ENCODE assay signal across 13 cellular contexts in the genomic region with DNA sequence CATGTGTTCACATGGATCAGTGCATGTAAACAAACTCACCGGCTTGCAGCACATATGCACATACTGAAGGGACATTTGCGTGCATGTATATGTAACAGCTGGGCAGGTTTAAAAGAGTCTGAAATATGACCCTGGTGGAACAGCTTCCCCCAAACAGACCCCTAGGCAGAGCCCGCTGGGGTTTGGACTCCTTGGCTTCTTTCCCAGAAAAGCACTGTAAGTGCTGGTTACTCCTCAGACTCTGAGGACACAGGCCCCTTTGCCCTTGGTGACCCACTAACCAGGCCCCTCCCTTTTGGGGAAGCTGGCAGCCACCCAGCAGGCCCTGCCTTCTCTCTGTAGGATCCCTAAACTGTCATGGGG.
DNase-seq lines count a peak whose midpoint lies in the region; ATAC-seq, FAIRE-seq and TF ChIP-seq lines count a peak whose summit lies in the region.
"Had no signal": no experiment of that assay in that cellular context is flagged by ENCODE, and none has a peak within 500 bp of the region (broad histone marks: within the 10 kb centered on the region; RNA-seq: fewer than 3 reads in every experiment).

No MANE protein-coding gene starts in this region.

- H3K4me1 ChIP-seq in skeletal muscle satellite cell (ENCODE audit: control insufficient read depth, insufficient read depth, low read length) (peaks cover 59% of the 10 kb centered on the region), HepG2 (ENCODE audit: insufficient read depth, low read length) (no peaks in the 10 kb centered on the region)

- TF ChIP-seq POLR2A in HepG2 (IDR thresholded peaks at IDR 0.05; ENCODE audit: insufficient read depth in 1 of 2, low read depth in 2 of 2, low read length in 2 of 2): no peak

- H3K4me2 ChIP-seq in skeletal muscle satellite cell (ENCODE audit: low read length) (peak overlapping the region; percentile 14), HepG2 (ENCODE audit: low read depth, low read length) (no peak overlapping the region)

- H3K27me3 ChIP-seq in skeletal muscle satellite cell (ENCODE audit: control insufficient read depth, insufficient read depth, low read length) (no peaks in the 10 kb centered on the region), HepG2 (ENCODE audit: control insufficient read depth in 1 of 2, insufficient read depth in 2 of 2, low read length in 2 of 2) (peaks cover 6 to 39% of the 10 kb centered on the region in 2 experiments)
- H3K27me3 ChIP-seq: ascending aorta had no signal

- peaks cover 0 to 2% (median under 1%) of the 10 kb centered on the region in 4 donors for H3K4me1 Mint-ChIP-seq in naive thymus-derived CD8-positive, alpha-beta T cell

- no peak for TF ChIP-seq RAD21 in HepG2 (CRISPR knock-in tag; IDR thresholded peaks at IDR 0.05)

- 5% methylated on average over 3 of the region's 3 CpGs for WGBS in HepG2 (ENCODE audit: low lambda C conversion rate)

- H3K4me3 Mint-ChIP-seq in naive thymus-derived CD8-positive, alpha-beta T cell: no peak overlapping the region
- H3K4me3 Mint-ChIP-seq: IgD-negative memory B cell; T-helper 2 cell treated with Interferon-gamma antibody and Interleukin-4, amounts not matched to agents 5 μg/mL and 100 μg/mL, for 36 hours had no signal

- H3K9ac ChIP-seq in skeletal muscle satellite cell (ENCODE audit: low read depth, low read length) (no peak overlapping the region), HepG2 (ENCODE audit: insufficient read depth, low read depth, low read length) (no peak overlapping the region)

- CTCF ChIA-PET in HepG2 (lab: Yijun Ruan, JAX; ENCODE audit: low intra/inter-chr PET ratio, low total read pairs): no interaction called here

- DNase-seq in NCI-H2196 treated with DMSO at 0.1 percent for 48 hours (lab: John Stamatoyannopoulos, UW; ENCODE audit: unreplicated experiment) (peak; percentile 15), NCI-H2196 (lab: John Stamatoyannopoulos, UW; ENCODE audit: unreplicated experiment) (no peak), NCI-H446 treated with DMSO at 0.1 percent for 48 hours (lab: John Stamatoyannopoulos, UW) (peak; percentile 43), choroid plexus epithelial cell (ENCODE audit: low read depth) (peak; percentile 64), HepG2 (ENCODE audit: low spot score) (no peak)
- no peak for DNase-seq in naive thymus-derived CD8-positive, alpha-beta T cell
- DNase-seq in stimulated activated CD4-positive, alpha-beta T cell treated with anti-CD3 and anti-CD28 coated beads, Interleukin-4, amount 100 ng/mL, for 4 hours: no peak
- DNase-seq: stimulated activated naive CD4-positive, alpha-beta T cell treated with Interleukin-2 at 50 U/mL for 16 hours had no signal

- H3K27me3 Mint-ChIP-seq in naive thymus-derived CD8-positive, alpha-beta T cell: peaks cover 0 to 5% (median 1%) of the 10 kb centered on the region in 5 donors

- H3K4me3 ChIP-seq in choroid plexus epithelial cell (ENCODE audit: low read depth, low read length): no peak overlapping the region
- no peak overlapping the region for H3K4me3 ChIP-seq in skeletal muscle satellite cell (ENCODE audit: low read length)
- no peak overlapping the region for H3K4me3 ChIP-seq in HepG2 (replicated peaks in 1 of 3; ENCODE audit: insufficient read depth in 1 of 3, low read depth in 2 of 3, low read length in 3 of 3)
- H3K4me3 ChIP-seq: ascending aorta had no signal

- no peaks in the 10 kb centered on the region for H3K9me3 Mint-ChIP-seq in naive thymus-derived CD8-positive, alpha-beta T cell
- H3K9me3 Mint-ChIP-seq: IgD-negative memory B cell; T-helper 2 cell treated with Interferon-gamma antibody and Interleukin-4, amounts not matched to agents 5 μg/mL and 100 μg/mL, for 36 hours had no signal

- H4K20me1 ChIP-seq in HepG2 (ENCODE audit: insufficient read depth, low read length): 0 out of 2 replicates have a peak, but pooled peaks cover 2% of the 10 kb centered on the region

- H2AFZ ChIP-seq in HepG2 (ENCODE audit: low read length): no peak overlapping the region

- no peaks in the 10 kb centered on the region for H3K79me2 ChIP-seq in HepG2 (ENCODE audit: insufficient read depth, low read length)

- TF ChIP-seq CTCF in choroid plexus epithelial cell (conservative IDR thresholded peaks at IDR 0.05; ENCODE audit: low read depth, low read length) (no peak), HepG2 (CRISPR knock-in tag; IDR thresholded peaks at IDR 0.05) (no peak)

- H3K9me3 ChIP-seq in skeletal muscle satellite cell (replicated peaks; ENCODE audit: low read length) (no peaks in the 10 kb centered on the region), HepG2 (ENCODE audit: low read length) (no peaks in the 10 kb centered on the region)
- H3K9me3 ChIP-seq: ascending aorta had no signal

- intact Hi-C loops in HepG2 (cut with micrococcal nuclease; ENCODE audit: unreplicated experiment): no loop called here

- POLR2A ChIA-PET in HepG2 (lab: Yijun Ruan, JAX): no interaction called here
- POLR2A ChIA-PET in naive thymus-derived CD8-positive, alpha-beta T cell (lab: Charles Lee): no interaction called here

- in situ Hi-C loops in HepG2 (cut with HindIII; ENCODE audit: extremely low pct_ligation_motif_present, low pct_unique_long_range_greater_than_20kb): no loop called here

- no peak for TF ChIP-seq EP300 in HepG2 (IDR thresholded peaks at IDR 0.05; ENCODE audit: low read depth in 2 of 2, low read length in 2 of 2)
- TF ChIP-seq EP300 in HepG2 (CRISPR knock-in tag; IDR thresholded peaks at IDR 0.05; ENCODE audit: borderline replicate concordance): no peak

- BruUV-seq in HepG2 (replicated peaks; lab: Mats Ljungman, UMichigan): no TSS peak

- no peak for FAIRE-seq in HepG2 (lab: Jason Lieb, UNC)
- FAIRE-seq: islet of Langerhans had no signal

- H3K36me3 Mint-ChIP-seq in naive thymus-derived CD8-positive, alpha-beta T cell: no peaks in the 10 kb centered on the region
- H3K36me3 Mint-ChIP-seq: IgD-negative memory B cell had no signal

- H3K27ac ChIP-seq in HepG2 (ENCODE audit: extremely low read length, insufficient read depth, low read length): no peak overlapping the region
- H3K27ac ChIP-seq: ascending aorta had no signal

- no peak for ATAC-seq in HepG2
- no peak for ATAC-seq in naive thymus-derived CD8-positive, alpha-beta T cell

- H3K27ac Mint-ChIP-seq in naive thymus-derived CD8-positive, alpha-beta T cell: no peak overlapping the region
- H3K27ac Mint-ChIP-seq: IgD-negative memory B cell; T-helper 2 cell treated with Interferon-gamma antibody and Interleukin-4, amounts not matched to agents 5 μg/mL and 100 μg/mL, for 36 hours had no signal

- H3K36me3 ChIP-seq in skeletal muscle satellite cell (ENCODE audit: insufficient read depth, low read length): peaks cover 32% of the 10 kb centered on the region
- H3K36me3 ChIP-seq in HepG2 (replicated peaks in 1 of 2; ENCODE audit: control insufficient read depth in 1 of 2, insufficient read depth in 2 of 2, low read length in 2 of 2): no peaks in the 10 kb centered on the region
- H3K36me3 ChIP-seq: ascending aorta had no signal

TF ChIP-seq in HepG2, 621 proteins besides CTCF, POLR2A, EP300 and RAD21 (continues in another document):
- TF ChIP-seq ZNF124 (CRISPR knock-in tag; IDR thresholded peaks at IDR 0.05) (no peak), ZNF558 (CRISPR knock-in tag; IDR thresholded peaks at IDR 0.05; ENCODE audit: borderline replicate concordance) (no peak), MYNN (CRISPR knock-in tag; IDR thresholded peaks at IDR 0.05; ENCODE audit: low read depth) (no peak), ZSCAN20 (CRISPR knock-in tag; IDR thresholded peaks at IDR 0.05; ENCODE audit: borderline replicate concordance) (no peak), TEAD2 (CRISPR knock-in tag; IDR thresholded peaks at IDR 0.05) (no peak), SNRNP70 (IDR thresholded peaks at IDR 0.05; ENCODE audit: low read depth, low read length) (no peak)
- TF ChIP-seq, protein P1, sequence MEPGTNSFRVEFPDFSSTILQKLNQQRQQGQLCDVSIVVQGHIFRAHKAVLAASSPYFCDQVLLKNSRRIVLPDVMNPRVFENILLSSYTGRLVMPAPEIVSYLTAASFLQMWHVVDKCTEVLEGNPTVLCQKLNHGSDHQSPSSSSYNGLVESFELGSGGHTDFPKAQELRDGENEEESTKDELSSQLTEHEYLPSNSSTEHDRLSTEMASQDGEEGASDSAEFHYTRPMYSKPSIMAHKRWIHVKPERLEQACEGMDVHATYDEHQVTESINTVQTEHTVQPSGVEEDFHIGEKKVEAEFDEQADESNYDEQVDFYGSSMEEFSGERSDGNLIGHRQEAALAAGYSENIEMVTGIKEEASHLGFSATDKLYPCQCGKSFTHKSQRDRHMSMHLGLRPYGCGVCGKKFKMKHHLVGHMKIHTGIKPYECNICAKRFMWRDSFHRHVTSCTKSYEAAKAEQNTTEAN (CRISPR knock-in tag; conservative IDR thresholded peaks at IDR 0.05): no peak
- TF ChIP-seq, protein P2, sequence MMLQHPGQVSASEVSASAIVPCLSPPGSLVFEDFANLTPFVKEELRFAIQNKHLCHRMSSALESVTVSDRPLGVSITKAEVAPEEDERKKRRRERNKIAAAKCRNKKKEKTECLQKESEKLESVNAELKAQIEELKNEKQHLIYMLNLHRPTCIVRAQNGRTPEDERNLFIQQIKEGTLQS (CRISPR knock-in tag; IDR thresholded peaks at IDR 0.05): no peak
- TF ChIP-seq, protein P3, sequence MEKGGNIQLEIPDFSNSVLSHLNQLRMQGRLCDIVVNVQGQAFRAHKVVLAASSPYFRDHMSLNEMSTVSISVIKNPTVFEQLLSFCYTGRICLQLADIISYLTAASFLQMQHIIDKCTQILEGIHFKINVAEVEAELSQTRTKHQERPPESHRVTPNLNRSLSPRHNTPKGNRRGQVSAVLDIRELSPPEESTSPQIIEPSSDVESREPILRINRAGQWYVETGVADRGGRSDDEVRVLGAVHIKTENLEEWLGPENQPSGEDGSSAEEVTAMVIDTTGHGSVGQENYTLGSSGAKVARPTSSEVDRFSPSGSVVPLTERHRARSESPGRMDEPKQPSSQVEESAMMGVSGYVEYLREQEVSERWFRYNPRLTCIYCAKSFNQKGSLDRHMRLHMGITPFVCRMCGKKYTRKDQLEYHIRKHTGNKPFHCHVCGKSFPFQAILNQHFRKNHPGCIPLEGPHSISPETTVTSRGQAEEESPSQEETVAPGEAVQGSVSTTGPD (CRISPR knock-in tag; IDR thresholded peaks at IDR 0.05): no peak
- TF ChIP-seq, protein P4, sequence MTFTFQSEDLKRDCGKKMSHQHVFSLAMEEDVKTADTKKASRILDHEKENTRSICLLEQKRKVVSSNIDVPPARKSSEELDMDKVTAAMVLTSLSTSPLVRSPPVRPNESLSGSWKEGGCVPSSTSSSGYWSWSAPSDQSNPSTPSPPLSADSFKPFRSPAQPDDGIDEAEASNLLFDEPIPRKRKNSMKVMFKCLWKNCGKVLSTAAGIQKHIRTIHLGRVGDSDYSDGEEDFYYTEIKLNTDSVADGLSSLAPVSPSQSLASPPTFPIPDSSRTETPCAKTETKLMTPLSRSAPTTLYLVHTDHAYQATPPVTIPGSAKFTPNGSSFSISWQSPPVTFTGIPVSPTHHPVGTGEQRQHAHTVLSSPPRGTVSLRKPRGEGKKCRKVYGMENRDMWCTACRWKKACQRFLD (CRISPR knock-in tag; IDR thresholded peaks at IDR 0.05; ENCODE audit: borderline replicate concordance): no peak

Comparison
In these comparisons a context has a peak if more than half of its experiments do, and no peak if none do; other contexts are left out.
1. DNase-seq: peak in NCI-H2196 treated with DMSO at 0.1 percent for 48 hours (single experiment), NCI-H446 treated with DMSO at 0.1 percent for 48 hours (single experiment) and choroid plexus epithelial cell (single experiment); none in NCI-H2196 (single experiment), HepG2 (single experiment), naive thymus-derived CD8-positive, alpha-beta T cell (0 of 10) and stimulated activated CD4-positive, alpha-beta T cell treated with anti-CD3 and anti-CD28 coated beads, Interleukin-4, amount 100 ng/mL, for 4 hours (0 of 2).